12 cellular contexts compared by ENCODE assay signal in genomic region chr9:68872026-68872501, GRCh38.
DNase-seq lines count a peak whose midpoint lies in the region; ATAC-seq and TF ChIP-seq lines count a peak whose summit lies in the region.
"Had no signal": no experiment of that assay in that cellular context is flagged by ENCODE, and none has a peak within 500 bp of the region (broad histone marks: within the 10 kb centered on the region; RNA-seq: fewer than 3 reads in every experiment).

No MANE protein-coding gene starts in this region.

- H3K4me1 Mint-ChIP-seq in H9 (peaks cover 78 to 79% of the 10 kb centered on the region in 2 experiments), WTC11 (peaks cover 95% of the 10 kb centered on the region)
- H3K4me1 Mint-ChIP-seq in activated CD4-positive, alpha-beta T cell treated with anti-CD3 and anti-CD28 coated beads, Interleukin-2, amount 10 ng/mL, durations not matched to agents 7 days and 5 days = no peaks in the 10 kb centered on the region

- H4K91ac ChIP-seq in H9 (ENCODE audit: insufficient read length, low read depth, low read length) = no peak overlapping the region

- H3K27me3 ChIP-seq in H9 (ENCODE audit: insufficient read depth, low read length) = no peaks in the 10 kb centered on the region
- H3K27me3 ChIP-seq: esophagus muscularis mucosa had no signal

- ATAC-seq in WTC11 = peak; percentile 84
- ATAC-seq: activated T-cell treated with anti-CD3 and anti-CD28 coated beads, Interleukin-2, amount 50 U/mL, for 72 hours had no signal

- peak overlapping the region; percentile 77 for H3K56ac ChIP-seq in H9 (ENCODE audit: insufficient read length, low read depth, low read length)

- peaks cover 28% of the 10 kb centered on the region; the same call in 1 of the 2 replicates for H3K4me1 ChIP-seq in H9 (ENCODE audit: insufficient read depth, low read length)

- peak overlapping the region; percentile 91 for H2BK5ac ChIP-seq in H9 (ENCODE audit: insufficient read length, low read length)

- H3K23me2 ChIP-seq in H9 (ENCODE audit: insufficient read length, low read depth, low read length, poor library complexity, severe bottlenecking) = no peaks in the 10 kb centered on the region

- H3K4me3 Mint-ChIP-seq in H9 (peak overlapping the region; percentile 4 to 24; a peak in 3 of 5 replicates), WTC11 (peak overlapping the region; percentile 37; the same call in 1 of the 2 replicates)
- H3K4me3 Mint-ChIP-seq in activated CD4-positive, alpha-beta T cell treated with anti-CD3 and anti-CD28 coated beads, Interleukin-2, amount 10 ng/mL, durations not matched to agents 7 days and 5 days = no peak overlapping the region
- H3K4me3 Mint-ChIP-seq: activated T-cell treated with anti-CD3 and anti-CD28 coated beads, Interleukin-2, amount 50 U/mL, for 72 hours had no signal

- H4K8ac ChIP-seq in H9 (replicated peaks; ENCODE audit: insufficient read length, low read depth, low read length) = no peak overlapping the region

- peak overlapping the region; percentile 84; the same call in 1 of the 2 replicates for H3K14ac ChIP-seq in H9 (ENCODE audit: insufficient read depth, low read length)

- no peak overlapping the region for H2BK15ac ChIP-seq in H9 (ENCODE audit: low read depth, low read length)

- H3K4me2 ChIP-seq in H9 (ENCODE audit: insufficient read depth, insufficient read length, low read length) = peak overlapping the region; percentile 49

- H3K9me3 ChIP-seq in H9 (ENCODE audit: control insufficient read depth, low read depth, low read length) = no peaks in the 10 kb centered on the region
- H3K9me3 ChIP-seq: esophagus muscularis mucosa had no signal

- DNase-seq in H9 = peak; percentile 94
- DNase-seq in WTC11 (ENCODE audit: low spot score) = peak; percentile 85
- peak; percentile 97 for DNase-seq in iPS DF 4.7 (ENCODE audit: extremely low read depth, low spot score)
- DNase-seq in retina = peak; percentile 87
- no peak for DNase-seq in HT-29 (ENCODE audit: low spot score)
- DNase-seq in NOMO-1 (lab: John Stamatoyannopoulos, UW; ENCODE audit: unreplicated experiment in 2 of 2) = no peak
- DNase-seq in activated CD4-positive, alpha-beta T cell treated with anti-CD3 and anti-CD28 coated beads, Interleukin-2, amount 10 ng/mL, durations not matched to agents 7 days and 5 days = no peak
- DNase-seq: activated CD4-positive, alpha-beta T cell treated with anti-CD3 and anti-CD28 coated beads for 48 hours; activated T-cell treated with anti-CD3 and anti-CD28 coated beads, Interleukin-2, amount 50 U/mL, for 72 hours; cortex of kidney had no signal

- no CpG with 5 or more reads among the region's 8 CpGs for WGBS in H9 (ENCODE audit: extremely low coverage, insufficient read length, low lambda C conversion rate)

- H3K79me1 ChIP-seq in H9 (ENCODE audit: insufficient read depth, low read depth, low read length, poor library complexity, severe bottlenecking) = no peaks in the 10 kb centered on the region

- H2BK12ac ChIP-seq in H9 (ENCODE audit: insufficient read length, low read depth, low read length) = no peak overlapping the region

- peak overlapping the region; percentile 99 for H3K27ac ChIP-seq in H9 (ENCODE audit: insufficient read length, low read depth, low read length)
- H3K27ac ChIP-seq: esophagus muscularis mucosa, HL-60 had no signal

- H3K4ac ChIP-seq in H9 (ENCODE audit: low read depth, low read length) = no peak overlapping the region; the same call in 1 of the 2 replicates

- POLR2A ChIA-PET in WTC11 (lab: Charles Lee) = interaction anchor here (1.0 to 1.5 kb wide), 2 partner anchors 18 to 92 kb away, joined by 3 to 4 read pairs; a partner anchor contains a TSS
- POLR2A ChIA-PET in activated CD4-positive, alpha-beta T cell treated with anti-CD3 and anti-CD28 coated beads, Interleukin-2, amount 10 ng/mL, durations not matched to agents 7 days and 5 days (lab: Charles Lee) = no interaction called here

- H4K20me1 ChIP-seq in H9 (ENCODE audit: control insufficient read depth, insufficient read depth, insufficient read length) = no peaks in the 10 kb centered on the region

- H3K27ac Mint-ChIP-seq in H9 = peak overlapping the region; percentile 97 to 100 (median 98)
- H3K27ac Mint-ChIP-seq in WTC11 = peak overlapping the region; percentile 99
- H3K27ac Mint-ChIP-seq in activated CD4-positive, alpha-beta T cell treated with anti-CD3 and anti-CD28 coated beads, Interleukin-2, amount 10 ng/mL, durations not matched to agents 7 days and 5 days = no peak overlapping the region
- H3K27ac Mint-ChIP-seq: activated T-cell treated with anti-CD3 and anti-CD28 coated beads, Interleukin-2, amount 50 U/mL, for 72 hours had no signal

- H2AK5ac ChIP-seq in H9 (ENCODE audit: insufficient read length, low read length) = no peak overlapping the region

- H3K9ac ChIP-seq in H9 (ENCODE audit: extremely low read depth, insufficient read length, low read length) = no peak overlapping the region

- H3T11ph ChIP-seq in H9 (ENCODE audit: low read length) = no peak overlapping the region

- TF ChIP-seq CTCF in H9 (conservative IDR thresholded peaks at IDR 0.05) (no peak), WTC11 (IDR thresholded peaks at IDR 0.05) (no peak)

- no peaks in the 10 kb centered on the region for H3K79me2 ChIP-seq in H9 (ENCODE audit: insufficient read depth, low read length)

- H3K36me3 Mint-ChIP-seq in H9 (ENCODE audit: insufficient read depth in 1 of 3, low read depth in 3 of 3) (no peaks in the 10 kb centered on the region), WTC11 (no peaks in the 10 kb centered on the region)
- H3K36me3 Mint-ChIP-seq in activated CD4-positive, alpha-beta T cell treated with anti-CD3 and anti-CD28 coated beads, Interleukin-2, amount 10 ng/mL, durations not matched to agents 7 days and 5 days (ENCODE audit: low read depth) = no peaks in the 10 kb centered on the region

- peak overlapping the region; percentile 90 for H3K18ac ChIP-seq in H9 (ENCODE audit: insufficient read length, low read depth, low read length)

- H2BK20ac ChIP-seq in H9 (ENCODE audit: low read depth, low read length, poor library complexity, severe bottlenecking) = no peak overlapping the region

- H3K27me3 Mint-ChIP-seq in H9 (ENCODE audit: low read depth) (no peaks in the 10 kb centered on the region), WTC11 (ENCODE audit: low read depth) (no peaks in the 10 kb centered on the region)
- H3K27me3 Mint-ChIP-seq in activated CD4-positive, alpha-beta T cell treated with anti-CD3 and anti-CD28 coated beads, Interleukin-2, amount 10 ng/mL, durations not matched to agents 7 days and 5 days = no peaks in the 10 kb centered on the region

- H2BK120ac ChIP-seq in H9 (ENCODE audit: low read depth, low read length, poor library complexity, severe bottlenecking) = no peak overlapping the region

- no peak overlapping the region for H2AFZ ChIP-seq in H9 (ENCODE audit: low read length)

- H3K9me3 Mint-ChIP-seq in H9 (no peaks in the 10 kb centered on the region), WTC11 (no peaks in the 10 kb centered on the region)
- no peaks in the 10 kb centered on the region for H3K9me3 Mint-ChIP-seq in activated CD4-positive, alpha-beta T cell treated with anti-CD3 and anti-CD28 coated beads, Interleukin-2, amount 10 ng/mL, durations not matched to agents 7 days and 5 days
- H3K9me3 Mint-ChIP-seq: activated T-cell treated with anti-CD3 and anti-CD28 coated beads, Interleukin-2, amount 50 U/mL, for 72 hours had no signal

- H3K23ac ChIP-seq in H9 (ENCODE audit: insufficient read length, low read depth, low read length) = no peak overlapping the region

- H4K5ac ChIP-seq in H9 (ENCODE audit: insufficient read length, low read depth, low read length) = peak overlapping the region; percentile 89

- CTCF ChIA-PET in WTC11 (lab: Charles Lee) = interaction anchor here (0.8 to 3.0 kb wide), 7 partner anchors 9 to 288 kb away, joined by 3 to 13 read pairs (median 4); no protein-coding TSS in a partner anchor
- CTCF ChIA-PET in activated CD4-positive, alpha-beta T cell treated with anti-CD3 and anti-CD28 coated beads, Interleukin-2, amount 10 ng/mL, durations not matched to agents 7 days and 5 days (lab: Charles Lee) = interaction anchor here (1.0 kb wide), 1 partner anchor 42 kb away, joined by 3 read pairs; no protein-coding TSS in a partner anchor

TF ChIP-seq in WTC11, 78 proteins besides CTCF, POLR2A, EP300 and RAD21 (continues in another document):
- TF ChIP-seq CREM (CRISPR knock-in tag; IDR thresholded peaks at IDR 0.05) = no peak
- 0 out of 2 replicates have a peak, but pooled peaks have one; percentile 53 for TF ChIP-seq ZBTB21 (CRISPR knock-in tag; IDR thresholded peaks at IDR 0.05; ENCODE audit: borderline replicate concordance)
- TF ChIP-seq ZNF396 (CRISPR knock-in tag; IDR thresholded peaks at IDR 0.05; ENCODE audit: borderline replicate concordance) = no peak
- no peak for TF ChIP-seq IRF1 (CRISPR knock-in tag; IDR thresholded peaks at IDR 0.05)
- TF ChIP-seq E2F4 (CRISPR knock-in tag; IDR thresholded peaks at IDR 0.05; ENCODE audit: borderline replicate concordance, low read depth) = no peak
- TF ChIP-seq NFATC4 (CRISPR knock-in tag; IDR thresholded peaks at IDR 0.05) = no peak
- no peak for TF ChIP-seq GABPB1 (CRISPR knock-in tag; IDR thresholded peaks at IDR 0.05)
- TF ChIP-seq CBFB (CRISPR knock-in tag; IDR thresholded peaks at IDR 0.05; ENCODE audit: low read depth) = 0 out of 2 replicates have a peak, but pooled peaks have one; percentile 61

Comparison
In these comparisons a context has a peak if more than half of its experiments do, and no peak if none do; other contexts are left out.
1. DNase-seq: peak in H9 (single experiment), WTC11 (single experiment), iPS DF 4.7 (single experiment) and retina (single experiment); none in HT-29 (single experiment), NOMO-1 (0 of 2) and activated CD4-positive, alpha-beta T cell treated with anti-CD3 and anti-CD28 coated beads, Interleukin-2, amount 10 ng/mL, durations not matched to agents 7 days and 5 days (single experiment).